9 cellular contexts compared by ENCODE assay signal in genomic region chr7:108452707-108453106, GRCh38. TPM values are rescaled to one million over a fixed set of nuclear protein-coding genes. Genes with fewer than 3 reads are reported as not detected.
DNase-seq lines count a peak whose midpoint lies in the region; ATAC-seq and TF ChIP-seq lines count a peak whose summit lies in the region.
"Had no signal": no experiment of that assay in that cellular context is flagged by ENCODE, and none has a peak within 500 bp of the region (broad histone marks: within the 10 kb centered on the region; RNA-seq: fewer than 3 reads in every experiment).

No MANE protein-coding gene starts in this region.

- H3K4me3 ChIP-seq in HFF-Myc (replicated peaks; ENCODE audit: low read depth, low read length), result no peak overlapping the region

- H3K9me3 Mint-ChIP-seq in osteocyte (ENCODE audit: unreplicated experiment), result no peaks in the 10 kb centered on the region
- no peaks in the 10 kb centered on the region for H3K9me3 Mint-ChIP-seq in activated T-cell treated with anti-CD3 and anti-CD28 coated beads, Interleukin-2, amount 50 U/mL, for 4 hours

- ATAC-seq in activated T-cell treated with anti-CD3 and anti-CD28 coated beads, Interleukin-2, amount 50 U/mL, for 4 hours, result no peak
- ATAC-seq in HG03457 (IDR thresholded peaks at IDR 0.05; ENCODE audit: unreplicated experiment), result no peak

- peak; percentile 24 for DNase-seq in NCI-H2029 treated with DMSO at 0.1 percent for 48 hours (lab: John Stamatoyannopoulos, UW)
- DNase-seq in NCI-H2029 (lab: John Stamatoyannopoulos, UW), result no peak
- no peak for DNase-seq in HFF-Myc (ENCODE audit: extremely low read depth, low read depth)
- peak; percentile 31 for DNase-seq in NCI-H2227 treated with DMSO at 0.1 percent for 48 hours (lab: John Stamatoyannopoulos, UW)
- peak; percentile 28 for DNase-seq in cerebellum (ENCODE audit: low spot score)
- DNase-seq in osteocyte (ENCODE audit: extremely low spot score, unreplicated experiment), result no peak
- no peak for DNase-seq in activated T-cell treated with anti-CD3 and anti-CD28 coated beads, Interleukin-2, amount 50 U/mL, for 4 hours

- TF ChIP-seq CTCF in HFF-Myc (IDR thresholded peaks at IDR 0.05; ENCODE audit: low read depth, low read length, missing control alignments) (peak; percentile 51), osteocyte (IDR thresholded peaks at IDR 0.05) (peak; percentile 61)

- peaks cover 24% of the 10 kb centered on the region for H3K4me1 Mint-ChIP-seq in osteocyte (ENCODE audit: unreplicated experiment)
- peaks cover 15% of the 10 kb centered on the region for H3K4me1 Mint-ChIP-seq in activated T-cell treated with anti-CD3 and anti-CD28 coated beads, Interleukin-2, amount 50 U/mL, for 4 hours (ENCODE audit: low read depth)

- peaks cover 15% of the 10 kb centered on the region for H3K27me3 Mint-ChIP-seq in osteocyte (ENCODE audit: unreplicated experiment)
- peaks cover 51% of the 10 kb centered on the region for H3K27me3 Mint-ChIP-seq in activated T-cell treated with anti-CD3 and anti-CD28 coated beads, Interleukin-2, amount 50 U/mL, for 4 hours (ENCODE audit: low read depth)

- no peaks in the 10 kb centered on the region for H3K36me3 Mint-ChIP-seq in osteocyte (ENCODE audit: unreplicated experiment)
- no peaks in the 10 kb centered on the region for H3K36me3 Mint-ChIP-seq in activated T-cell treated with anti-CD3 and anti-CD28 coated beads, Interleukin-2, amount 50 U/mL, for 4 hours (ENCODE audit: insufficient read depth)
- H3K36me3 Mint-ChIP-seq: CD4-positive, CD25-positive, alpha-beta regulatory T cell had no signal

- H3K27ac Mint-ChIP-seq in osteocyte (ENCODE audit: unreplicated experiment), result no peak overlapping the region
- H3K27ac Mint-ChIP-seq: CD4-positive, CD25-positive, alpha-beta regulatory T cell had no signal

- no peak overlapping the region for H3K4me3 Mint-ChIP-seq in osteocyte (ENCODE audit: unreplicated experiment)
- no peak overlapping the region for H3K4me3 Mint-ChIP-seq in activated T-cell treated with anti-CD3 and anti-CD28 coated beads, Interleukin-2, amount 50 U/mL, for 4 hours
- H3K4me3 Mint-ChIP-seq: CD4-positive, CD25-positive, alpha-beta regulatory T cell had no signal

RNA-seq across cellular contexts. Expression of gene NRCAM, which starts 3.5 kb away (rescaled TPM):
- total RNA-seq in cerebellum (194 TPM), osteocyte (78.3 and 81.8 TPM in 2 replicates)
- under 1 TPM; 0.53 to 0.73 (median 0.69) TPM for total RNA-seq in activated T-cell treated with anti-CD3 and anti-CD28 coated beads, Interleukin-2, amount 50 U/mL, for 4 hours
- total RNA-seq: CD4-positive, CD25-positive, alpha-beta regulatory T cell had no signal

Comparison
In these comparisons a context has a peak if more than half of its experiments do, and no peak if none do; other contexts are left out.
1. DNase-seq: peak in NCI-H2029 treated with DMSO at 0.1 percent for 48 hours (single experiment), NCI-H2227 treated with DMSO at 0.1 percent for 48 hours (single experiment) and cerebellum (single experiment); none in NCI-H2029 (single experiment), HFF-Myc (single experiment), osteocyte (single experiment) and activated T-cell treated with anti-CD3 and anti-CD28 coated beads, Interleukin-2, amount 50 U/mL, for 4 hours (single experiment).
2. RNA of gene NRCAM, which starts 3.5 kb away (total RNA-seq): 194 TPM in cerebellum (single experiment) and 78.3 to 81.8 TPM in osteocyte; 0.53 to 0.73 TPM in activated T-cell treated with anti-CD3 and anti-CD28 coated beads, Interleukin-2, amount 50 U/mL, for 4 hours; every median in the first group is over 10 times any median in the second.